1 cellular context compared by ENCODE assay signal in genomic region chr3:69052567-69052898, GRCh38.
TF ChIP-seq lines count a peak whose summit lies in the region.

No MANE protein-coding gene starts in this region.

TF ChIP-seq in GM12878, 131 proteins besides CTCF, POLR2A, EP300 and RAD21:
- no peak for TF ChIP-seq ZSCAN29 (IDR thresholded peaks at IDR 0.05)
- 0 out of 2 replicates have a peak, but pooled peaks have one; percentile 0 for TF ChIP-seq NR2C1 (IDR thresholded peaks at IDR 0.05)
- TF ChIP-seq E2F8 (IDR thresholded peaks at IDR 0.05; ENCODE audit: low read depth, partially characterized antibody), result peak; percentile 12
